Comparison of ENCODE assay signal across 8 cellular contexts in the genomic region with DNA sequence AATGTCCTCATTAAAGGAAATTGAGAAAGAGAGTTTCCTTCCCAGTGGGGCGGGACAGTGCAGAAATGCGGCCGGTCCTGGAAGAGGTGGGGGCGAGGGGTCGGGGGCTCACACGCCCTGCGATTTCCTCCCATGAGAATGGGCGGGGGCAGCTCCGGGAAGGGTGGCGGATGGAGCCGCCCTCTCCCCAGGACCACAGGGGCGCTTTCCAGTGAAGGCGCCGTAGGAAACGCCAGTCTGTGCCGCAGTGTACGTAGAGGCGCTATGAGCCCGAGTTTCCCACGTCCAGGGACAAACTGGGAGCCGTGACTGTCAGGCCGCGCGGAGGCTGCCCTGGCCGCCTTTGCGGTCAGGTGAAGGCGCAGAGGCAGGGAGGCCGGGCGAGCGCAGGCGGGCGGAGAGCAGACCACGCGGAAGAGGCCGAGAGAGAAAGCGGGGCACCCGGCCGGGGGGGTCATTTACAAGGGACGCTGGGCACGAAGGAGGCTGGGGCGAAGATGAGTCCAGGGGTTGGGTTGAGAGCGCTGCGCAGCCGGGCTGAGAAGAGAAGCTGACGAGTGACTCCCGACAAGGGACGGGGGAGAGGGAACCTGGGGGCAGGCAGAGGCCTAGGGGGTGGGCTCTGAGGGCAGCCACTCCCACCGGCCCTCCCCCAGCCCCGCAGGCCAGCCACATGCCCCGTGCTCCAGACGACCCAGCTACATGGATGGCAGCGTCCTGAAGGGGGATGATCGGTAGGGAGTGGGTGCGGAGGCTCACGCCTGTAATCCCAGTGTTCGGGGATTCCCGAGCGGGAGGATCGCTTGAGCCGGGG. TPM values are rescaled to one million over a fixed set of nuclear protein-coding genes. Genes with fewer than 3 reads are reported as not detected.
DNase-seq lines count a peak whose midpoint lies in the region; ATAC-seq and TF ChIP-seq lines count a peak whose summit lies in the region.

No MANE protein-coding gene starts in this region.

- POLR2A ChIA-PET in MCF 10A (lab: Yijun Ruan, JAX): no interaction called here

- CTCF ChIA-PET in MCF 10A (lab: Yijun Ruan, JAX): interaction anchor here (0.6 kb wide), 1 partner anchor 34 kb away, joined by 6 read pairs; no protein-coding TSS in a partner anchor

- H3K9me3 Mint-ChIP-seq in MCF 10A (ENCODE audit: unreplicated experiment): peaks cover 7% of the 10 kb centered on the region

- H3K36me3 Mint-ChIP-seq in MCF 10A (ENCODE audit: insufficient read depth, unreplicated experiment): no peaks in the 10 kb centered on the region

- no peak overlapping the region for H3K4me3 Mint-ChIP-seq in MCF 10A (ENCODE audit: unreplicated experiment)

- no peak overlapping the region for H3K27ac Mint-ChIP-seq in MCF 10A (ENCODE audit: low read depth, unreplicated experiment)

- BruUV-seq in MCF 10A (replicated peaks; lab: Mats Ljungman, UMichigan): no TSS peak

- peak; percentile 50 for ATAC-seq in HG03095 (IDR thresholded peaks at IDR 0.05; ENCODE audit: unreplicated experiment)

- peaks cover 22% of the 10 kb centered on the region for H3K27me3 Mint-ChIP-seq in MCF 10A (ENCODE audit: insufficient read depth, unreplicated experiment)

- H3K9me3 ChIP-seq in breast epithelium: no peaks in the 10 kb centered on the region

- no peaks in the 10 kb centered on the region for H3K4me1 ChIP-seq in breast epithelium

- H3K27ac ChIP-seq in breast epithelium: peak overlapping the region; percentile 86 to 93

- peak overlapping the region; percentile 49 to 81 (median 62) for H3K4me3 ChIP-seq in breast epithelium
- peak overlapping the region; percentile 50 to 51 for H3K4me3 ChIP-seq in cardiac fibroblast (replicated peaks in 1 of 2; ENCODE audit: low read depth in 2 of 2, low read length in 2 of 2)

- no peaks in the 10 kb centered on the region for H3K36me3 ChIP-seq in breast epithelium

- DNase-seq in breast epithelium (ENCODE audit: low spot score in 2 of 2) (peak in 1 of 2 donors; percentile 41), MCF 10A (ENCODE audit: unreplicated experiment) (no peak), T-helper 9 cell (peak; percentile 41), cardiac fibroblast (ENCODE audit: low read depth in 2 of 2) (peak; percentile 48 to 56), islet precursor cell (peak; percentile 91), NCI-H2171 (lab: John Stamatoyannopoulos, UW) (no peak)
- peak; percentile 36 for DNase-seq in stimulated activated CD4-positive, alpha-beta T cell treated with anti-CD3 and anti-CD28 coated beads, Interleukin-12 subunit alpha, Interleukin-12 subunit beta, amount 100 ng/mL, for 4 hours

- H3K27me3 ChIP-seq in breast epithelium: no peaks in the 10 kb centered on the region

- no peak for TF ChIP-seq POLR2A in breast epithelium (IDR thresholded peaks at IDR 0.05)

- TF ChIP-seq CTCF in breast epithelium (IDR thresholded peaks at IDR 0.05): no peak
- TF ChIP-seq CTCF in MCF 10A (IDR thresholded peaks at IDR 0.05; ENCODE audit: unreplicated experiment): no peak
- no peak for TF ChIP-seq CTCF in cardiac fibroblast (IDR thresholded peaks at IDR 0.05; ENCODE audit: low read depth, low read length)

- peaks cover 6% of the 10 kb centered on the region for H3K4me1 Mint-ChIP-seq in MCF 10A (ENCODE audit: insufficient read depth, unreplicated experiment)

- intact Hi-C loops in breast epithelium (cut with DNase I; ENCODE audit: low total_unique reads): loop anchor here (1.0 kb wide), 1 partner anchor 41 kb away; no protein-coding TSS in a partner anchor
- intact Hi-C loops in MCF 10A (cut with micrococcal nuclease): no loop called here

RNA-seq across cellular contexts. Expression of gene ALOX5, which starts 45.0 kb away (rescaled TPM):
- 10 to 100 TPM; 33.4 to 67.5 (median 49.0) TPM for total RNA-seq in breast epithelium
- total RNA-seq in MCF 10A (2022): not detected in 2 replicates

Comparison
In these comparisons a context has a peak if more than half of its experiments do, and no peak if none do; other contexts are left out.
1. RNA of gene ALOX5, which starts 45.0 kb away (total RNA-seq): 33.4 to 67.5 TPM in breast epithelium; not detected in MCF 10A; every median in the first group is over 10 times any median in the second.
2. DNase-seq: peak in T-helper 9 cell (single experiment), cardiac fibroblast (2 of 2), islet precursor cell (single experiment) and stimulated activated CD4-positive, alpha-beta T cell treated with anti-CD3 and anti-CD28 coated beads, Interleukin-12 subunit alpha, Interleukin-12 subunit beta, amount 100 ng/mL, for 4 hours (single experiment); none in MCF 10A (single experiment) and NCI-H2171 (single experiment).